Comparison of ENCODE assay signal across 8 cellular contexts in genomic region chr17:2050246-2050866, GRCh38. TPM values are rescaled to one million over a fixed set of nuclear protein-coding genes. Genes with fewer than 3 reads are reported as not detected.
DNase-seq lines count a peak whose midpoint lies in the region; ATAC-seq and TF ChIP-seq lines count a peak whose summit lies in the region.

No MANE protein-coding gene starts in this region.

- ATAC-seq in GM19324 (IDR thresholded peaks at IDR 0.05; ENCODE audit: low FRiP score, unreplicated experiment): peak; percentile 19
- peak; percentile 56 for ATAC-seq in left lobe of liver
- no peak for ATAC-seq in HG03378 (IDR thresholded peaks at IDR 0.05; ENCODE audit: unreplicated experiment)

- DNase-seq in AG10803 (ENCODE audit: low read depth): peak; percentile 61
- DNase-seq in LNCaP clone FGC (ENCODE audit: low read depth): no peak
- peak; percentile 79 for DNase-seq in UCSD-AML1 (lab: John Stamatoyannopoulos, UW; ENCODE audit: unreplicated experiment)
- DNase-seq in cerebellar cortex (ENCODE audit: low spot score): peak; percentile 70
- peak; percentile 74 for DNase-seq in left lobe of liver (ENCODE audit: low spot score)
- peak; percentile 71 for DNase-seq in stimulated activated CD4-positive, alpha-beta T cell treated with anti-CD3 and anti-CD28 coated beads, Interleukin-4, amount 100 ng/mL, for 24 hours

- no peak for TF ChIP-seq CTCF in AG10803 (conservative IDR thresholded peaks at IDR 0.05; ENCODE audit: low read length)
- no peak for TF ChIP-seq CTCF in LNCaP clone FGC (IDR thresholded peaks at IDR 0.05; ENCODE audit: control insufficient read depth, extremely low read depth, insufficient read depth)

- H3K4me3 ChIP-seq in AG10803 (ENCODE audit: low read length) (peak overlapping the region; percentile 49), LNCaP clone FGC (ENCODE audit: low read depth, low read length) (peak overlapping the region; percentile 39)

RNA-seq across cellular contexts. Expression of gene HIC1, which starts 4.5 kb away (rescaled TPM):
- total RNA-seq in left lobe of liver: 9.9 TPM

RNA-seq across cellular contexts. Expression of gene OVCA2, which starts 8.5 kb away (rescaled TPM):
- 15.3 TPM for total RNA-seq in left lobe of liver

RNA-seq across cellular contexts. Expression of gene DPH1, which starts 20.4 kb away (rescaled TPM):
- 38.8 TPM for total RNA-seq in left lobe of liver

RNA-seq across cellular contexts. Expression of gene RTN4RL1, which starts 25.2 kb away (rescaled TPM):
- total RNA-seq in left lobe of liver: 1.8 TPM
